In the genomic region with DNA sequence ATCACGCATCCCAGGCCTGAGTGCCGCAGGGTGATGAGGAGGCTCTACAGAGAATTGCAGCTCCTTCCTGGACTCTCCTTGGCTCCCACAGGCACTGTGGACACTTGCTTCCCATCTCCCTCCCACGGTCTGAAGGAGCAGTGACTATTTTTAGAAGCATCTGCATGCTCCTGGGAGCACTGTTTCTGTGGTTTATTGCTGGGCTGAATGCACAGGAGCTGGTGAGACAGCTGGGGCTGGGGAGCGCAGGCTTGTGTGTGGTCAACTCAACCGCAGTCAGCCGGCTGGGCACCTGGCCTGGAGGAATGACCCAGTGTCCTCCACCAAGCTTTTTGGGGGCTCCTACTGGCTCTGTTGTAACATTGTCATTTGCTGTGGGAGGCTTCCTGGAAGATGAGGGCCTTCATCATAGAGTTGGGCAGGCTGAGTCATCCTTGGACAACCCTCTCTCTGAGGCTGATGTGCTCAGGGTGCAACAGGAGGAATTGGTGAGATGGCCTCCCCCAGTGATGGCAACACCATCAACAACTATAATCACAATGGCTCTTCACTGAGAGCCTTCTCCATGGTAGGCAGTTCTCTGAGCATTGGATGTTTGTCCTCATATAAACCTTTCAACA, we compare ENCODE assay signal across 21 cellular contexts. TPM values are rescaled to one million over a fixed set of nuclear protein-coding genes. Genes with fewer than 3 reads are reported as not detected.
DNase-seq lines count a peak whose midpoint lies in the region; ATAC-seq and TF ChIP-seq lines count a peak whose summit lies in the region.
"Had no signal": no experiment of that assay in that cellular context is flagged by ENCODE, and none has a peak within 500 bp of the region (broad histone marks: within the 10 kb centered on the region; RNA-seq: fewer than 3 reads in every experiment).

No MANE protein-coding gene starts in this region.

- POLR2A ChIA-PET in Caco-2 (lab: Charles Lee): no interaction called here

- peaks cover 5% of the 10 kb centered on the region; the same call in 1 of the 2 replicates for H3K36me3 ChIP-seq in SJCRH30
- H3K36me3 ChIP-seq in left ventricle myocardium inferior: no peaks in the 10 kb centered on the region
- no peaks in the 10 kb centered on the region for H3K36me3 ChIP-seq in Caco-2 (ENCODE audit: control insufficient read depth, insufficient read depth, low read length)
- H3K36me3 ChIP-seq: cardiac muscle cell, neutrophil had no signal

- no peak overlapping the region for H3K27ac Mint-ChIP-seq in Caco-2 (ENCODE audit: unreplicated experiment)
- H3K27ac Mint-ChIP-seq in T-helper 2 cell treated with Interferon-gamma antibody and Interleukin-4, amounts not matched to agents 5 μg/mL and 100 μg/mL, for 36 hours: no peak overlapping the region
- H3K27ac Mint-ChIP-seq: activated naive CD8-positive, alpha-beta T cell treated with anti-CD3 and anti-CD28 coated beads, Interleukin-2, amount 10 ng/mL, durations not matched to agents 7 days and 5 days; activated T-cell treated with anti-CD3 and anti-CD28 coated beads, Interleukin-2, amount 50 U/mL, for 24 hours; H9 had no signal

- H3K9me3 Mint-ChIP-seq in Caco-2 (ENCODE audit: unreplicated experiment): no peaks in the 10 kb centered on the region
- no peaks in the 10 kb centered on the region for H3K9me3 Mint-ChIP-seq in T-helper 2 cell treated with Interferon-gamma antibody and Interleukin-4, amounts not matched to agents 5 μg/mL and 100 μg/mL, for 36 hours
- H3K9me3 Mint-ChIP-seq: activated naive CD8-positive, alpha-beta T cell treated with anti-CD3 and anti-CD28 coated beads, Interleukin-2, amount 10 ng/mL, durations not matched to agents 7 days and 5 days; activated T-cell treated with anti-CD3 and anti-CD28 coated beads, Interleukin-2, amount 50 U/mL, for 24 hours; H9 had no signal

- TF ChIP-seq CTCF in left ventricle myocardium inferior (IDR thresholded peaks at IDR 0.05; ENCODE audit: borderline replicate concordance) (no peak), Caco-2 (IDR thresholded peaks at IDR 0.05; ENCODE audit: insufficient read depth in 1 of 2, low read depth in 1 of 2, low read length in 1 of 2, severe bottlenecking in 1 of 2, unreplicated experiment in 1 of 2) (no peak)

- ATAC-seq in HG03097 (IDR thresholded peaks at IDR 0.05; ENCODE audit: low FRiP score, unreplicated experiment): no peak
- ATAC-seq: left colon, Panc1, sciatic nerve had no signal

- H3K4me1 ChIP-seq in SJCRH30: peaks cover 60% of the 10 kb centered on the region
- peaks cover 61% of the 10 kb centered on the region for H3K4me1 ChIP-seq in left ventricle myocardium inferior
- H3K4me1 ChIP-seq in Caco-2: no peaks in the 10 kb centered on the region

- intact Hi-C loops in left ventricle myocardium inferior (cut with micrococcal nuclease) (no loop called here), Caco-2 (cut with micrococcal nuclease; ENCODE audit: unreplicated experiment) (no loop called here)

- DNase-seq in GM03348 (ENCODE audit: low spot score): peak; percentile 55
- peak; percentile 88 to 89 for DNase-seq in SJCRH30
- no peak for DNase-seq in left ventricle myocardium inferior
- DNase-seq in substantia nigra (lab: John Stamatoyannopoulos, UW): peak in 2 of 49 donors; percentile 32 to 56
- DNase-seq in Caco-2: no peak
- DNase-seq in T-helper 2 cell treated with Interferon-gamma antibody and Interleukin-4, amounts not matched to agents 5 μg/mL and 100 μg/mL, for 36 hours (ENCODE audit: low spot score): no peak
- DNase-seq: activated naive CD8-positive, alpha-beta T cell treated with anti-CD3 and anti-CD28 coated beads, Interleukin-2, amount 10 ng/mL, durations not matched to agents 7 days and 5 days; activated T-cell treated with anti-CD3 and anti-CD28 coated beads, Interleukin-2, amount 50 U/mL, for 24 hours; DMS153; effector CD8-positive, alpha-beta T cell; H9; KG1; left colon; NCI-H1105 treated with DMSO at 0.1 percent for 48 hours; testis had no signal

- CTCF ChIA-PET in Caco-2 (lab: Charles Lee): interaction anchor here (0.6 to 0.7 kb wide), 2 partner anchors 156 to 204 kb away, joined by 3 read pairs; no protein-coding TSS in a partner anchor

- no TSS peak for BruUV-seq in Caco-2 (replicated peaks; lab: Mats Ljungman, UMichigan)

- H3K27ac ChIP-seq in SJCRH30 (peak overlapping the region; percentile 53), left ventricle myocardium inferior (replicated peaks) (peak overlapping the region; percentile 69), substantia nigra (ENCODE audit: low read depth, low read length, poor library complexity, severe bottlenecking) (peak overlapping the region; percentile 97)
- H3K27ac ChIP-seq: C4-2B, cardiac muscle cell, neutrophil, testis had no signal

- no peaks in the 10 kb centered on the region for H3K27me3 ChIP-seq in SJCRH30
- peaks cover 9% of the 10 kb centered on the region for H3K27me3 ChIP-seq in left ventricle myocardium inferior (ENCODE audit: low read depth)
- H3K27me3 ChIP-seq in Caco-2 (replicated peaks; ENCODE audit: control insufficient read depth, insufficient read depth, low read length): no peaks in the 10 kb centered on the region
- H3K27me3 ChIP-seq: cardiac muscle cell, testis had no signal

- no peaks in the 10 kb centered on the region for H3K4me1 Mint-ChIP-seq in Caco-2 (ENCODE audit: low read depth, unreplicated experiment)
- H3K4me1 Mint-ChIP-seq in T-helper 2 cell treated with Interferon-gamma antibody and Interleukin-4, amounts not matched to agents 5 μg/mL and 100 μg/mL, for 36 hours (ENCODE audit: low read depth): no peaks in the 10 kb centered on the region

- H3K36me3 Mint-ChIP-seq in Caco-2 (ENCODE audit: insufficient read depth, unreplicated experiment): no peaks in the 10 kb centered on the region
- no peaks in the 10 kb centered on the region for H3K36me3 Mint-ChIP-seq in T-helper 2 cell treated with Interferon-gamma antibody and Interleukin-4, amounts not matched to agents 5 μg/mL and 100 μg/mL, for 36 hours (ENCODE audit: low read depth)
- H3K36me3 Mint-ChIP-seq: activated naive CD8-positive, alpha-beta T cell treated with anti-CD3 and anti-CD28 coated beads, Interleukin-2, amount 10 ng/mL, durations not matched to agents 7 days and 5 days had no signal

- H3K4me3 ChIP-seq in SJCRH30: no peak overlapping the region
- peak overlapping the region; percentile 40 for H3K4me3 ChIP-seq in left ventricle myocardium inferior
- no peak overlapping the region for H3K4me3 ChIP-seq in Caco-2 (ENCODE audit: low read depth, low read length)
- H3K4me3 ChIP-seq: cardiac muscle cell, testis had no signal

- H3K27me3 Mint-ChIP-seq in Caco-2 (ENCODE audit: insufficient read depth, unreplicated experiment): no peaks in the 10 kb centered on the region
- peaks cover 2% of the 10 kb centered on the region for H3K27me3 Mint-ChIP-seq in T-helper 2 cell treated with Interferon-gamma antibody and Interleukin-4, amounts not matched to agents 5 μg/mL and 100 μg/mL, for 36 hours (ENCODE audit: low read depth)

- no peak overlapping the region for H3K4me3 Mint-ChIP-seq in Caco-2 (ENCODE audit: unreplicated experiment)
- H3K4me3 Mint-ChIP-seq in T-helper 2 cell treated with Interferon-gamma antibody and Interleukin-4, amounts not matched to agents 5 μg/mL and 100 μg/mL, for 36 hours: no peak overlapping the region
- H3K4me3 Mint-ChIP-seq: activated naive CD8-positive, alpha-beta T cell treated with anti-CD3 and anti-CD28 coated beads, Interleukin-2, amount 10 ng/mL, durations not matched to agents 7 days and 5 days; activated T-cell treated with anti-CD3 and anti-CD28 coated beads, Interleukin-2, amount 50 U/mL, for 24 hours; H9 had no signal

- H3K9me3 ChIP-seq in SJCRH30 (replicated peaks) (no peaks in the 10 kb centered on the region), left ventricle myocardium inferior (replicated peaks) (no peaks in the 10 kb centered on the region), Caco-2 (no peaks in the 10 kb centered on the region)
- H3K9me3 ChIP-seq: neutrophil, testis had no signal

RNA-seq across cellular contexts. Expression of a gene that starts 1.7 kb away (rescaled TPM):
- total RNA-seq in SJCRH30 (2014; rRNA removed; shearing (Covaris generic)): 58.7 and 72.0 TPM in 2 replicates
- 8.2 TPM for total RNA-seq in left ventricle myocardium inferior
- 1.3 and 1.6 TPM in 2 replicates for total RNA-seq in Caco-2 (2022)

Comparison
In these comparisons a context has a peak if more than half of its experiments do, and no peak if none do; other contexts are left out.
1. DNase-seq: peak in GM03348 (single experiment) and SJCRH30 (2 of 2); none in left ventricle myocardium inferior (single experiment), Caco-2 (0 of 2) and T-helper 2 cell treated with Interferon-gamma antibody and Interleukin-4, amounts not matched to agents 5 μg/mL and 100 μg/mL, for 36 hours (single experiment).
2. Peak in every context shown above with its lines, with median percentiles within 50 percentile points of each other: H3K27ac ChIP-seq.